Comparison of ENCODE assay signal across 2 cellular contexts in the genomic region with DNA sequence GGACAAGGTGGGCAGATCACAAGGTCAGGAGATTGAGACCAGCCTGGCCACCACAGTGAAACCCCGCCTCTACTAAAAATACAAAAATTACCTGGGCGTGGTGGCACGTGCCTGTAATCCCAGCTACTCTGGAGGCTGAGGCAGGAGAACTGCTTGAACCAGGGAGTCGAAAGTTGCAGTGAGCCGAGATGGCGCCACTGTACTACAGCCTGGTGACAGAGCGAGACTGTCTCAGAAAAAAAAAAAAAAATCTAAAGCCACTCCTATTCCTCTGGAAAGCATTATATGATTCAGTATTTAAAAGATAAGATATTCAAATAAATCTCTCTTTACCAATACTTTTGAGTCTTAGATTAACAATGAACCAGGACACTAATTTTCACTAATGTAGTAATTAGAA. TPM values are rescaled to one million over a fixed set of nuclear protein-coding genes. Genes with fewer than 3 reads are reported as not detected.
"Had no signal": no experiment of that assay in that cellular context is flagged by ENCODE, and none has a peak within 500 bp of the region (broad histone marks: within the 10 kb centered on the region; RNA-seq: fewer than 3 reads in every experiment).

No MANE protein-coding gene starts in this region.

RNA-seq across cellular contexts. Expression of a gene that starts 13.0 kb away (rescaled TPM):
- total RNA-seq: OCI-LY7 had no signal
- polyA plus RNA-seq: SK-N-SH had no signal
